Comparison of ENCODE assay signal across 8 cellular contexts in the genomic region with DNA sequence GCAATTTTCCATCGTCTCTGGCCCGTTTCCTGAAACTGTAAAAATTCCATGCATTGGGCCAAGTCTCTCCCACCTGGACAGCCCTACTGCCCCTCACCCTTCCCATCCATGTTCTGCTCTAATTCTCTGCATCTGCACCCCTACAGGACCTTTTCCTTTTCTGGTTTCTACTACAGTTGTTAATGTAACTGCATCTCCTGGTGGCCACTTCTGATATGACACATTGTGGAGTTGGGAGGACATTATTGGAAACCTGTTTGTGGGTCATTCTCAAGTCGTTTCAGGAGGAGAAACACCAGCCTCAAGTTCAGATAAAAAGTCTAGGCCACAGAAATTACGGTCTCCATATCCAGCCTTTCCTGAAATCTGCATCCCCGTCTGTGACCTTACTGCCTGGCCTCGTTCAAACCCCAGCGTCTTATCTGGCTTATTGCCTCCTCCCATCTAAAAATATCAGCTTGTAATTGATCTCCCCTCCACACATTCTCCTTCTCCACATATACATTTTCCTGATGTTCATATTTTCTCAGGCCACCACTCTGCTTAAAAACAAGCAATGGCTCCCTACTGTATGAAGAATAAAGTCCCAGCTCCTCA. TPM values are rescaled to one million over a fixed set of nuclear protein-coding genes. Genes with fewer than 3 reads are reported as not detected.
DNase-seq lines count a peak whose midpoint lies in the region; ATAC-seq, FAIRE-seq and TF ChIP-seq lines count a peak whose summit lies in the region.

No MANE protein-coding gene starts in this region.

- peak overlapping the region; percentile 64 for H2AFZ ChIP-seq in ACC112 (ENCODE audit: low read length, unreplicated experiment)

- 33 to 39% (median 37%) methylated on average over 7 of the region's 7 CpGs for WGBS in psoas muscle, 3 donors

- H3K4me3 ChIP-seq in ACC112 (ENCODE audit: low read depth, low read length) (no peak overlapping the region), psoas muscle (no peak overlapping the region)

- peak; percentile 68 for TF ChIP-seq CTCF in psoas muscle (IDR thresholded peaks at IDR 0.05)

- no peaks in the 10 kb centered on the region for H3K27me3 ChIP-seq in ACC112 (ENCODE audit: insufficient read depth, low read length)
- peaks cover 0 to 2% (median 0%) of the 10 kb centered on the region in 3 donors for H3K27me3 ChIP-seq in psoas muscle (ENCODE audit: insufficient read depth in 3 of 3, low read length in 2 of 3)

- H3K4me1 ChIP-seq in ACC112 (ENCODE audit: control insufficient read depth, insufficient read depth, low read length, unreplicated experiment) (peaks cover 15% of the 10 kb centered on the region), psoas muscle (no peaks in the 10 kb centered on the region)

- DNase-seq in LHCN-M2 (ENCODE audit: low read depth) (peak; percentile 69), foreskin melanocyte (peak; percentile 57), psoas muscle (no peak)
- peak; percentile 35 for DNase-seq in activated CD4-positive, alpha-beta T cell treated with anti-CD3 and anti-CD28 coated beads for 48 hours

- peak; percentile 95 for FAIRE-seq in G401.6 (lab: Jason Lieb, UNC)

- ATAC-seq in psoas muscle (peak in 1 of 4 donors; percentile 24), GM21381 (IDR thresholded peaks at IDR 0.05; ENCODE audit: unreplicated experiment) (no peak), HG03025 (IDR thresholded peaks at IDR 0.05; ENCODE audit: low FRiP score, unreplicated experiment) (no peak)

- intact Hi-C loops in psoas muscle (cut with DNase I) = loop anchor here in 1 of 2 donors (2.0 kb wide), 1 partner anchor 317 kb away; no protein-coding TSS in a partner anchor

- no peaks in the 10 kb centered on the region for H3K9me3 ChIP-seq in psoas muscle

- no peak overlapping the region for H3K27ac ChIP-seq in ACC112 (ENCODE audit: low read depth, low read length)
- no peak overlapping the region for H3K27ac ChIP-seq in psoas muscle

- no peaks in the 10 kb centered on the region for H3K79me2 ChIP-seq in ACC112 (ENCODE audit: control insufficient read depth, insufficient read depth, low read length, unreplicated experiment)

- H3K36me3 ChIP-seq in ACC112 (ENCODE audit: insufficient read depth, low read length) (no peaks in the 10 kb centered on the region), psoas muscle (ENCODE audit: insufficient read depth in 1 of 2, low read depth in 1 of 2) (no peaks in the 10 kb centered on the region)

RNA-seq across cellular contexts. Expression of gene EMP1, which starts 37.6 kb away (rescaled TPM):
- total RNA-seq in LHCN-M2 (2014; rRNA removed) = 590 and 679 TPM in 2 replicates
- polyA plus RNA-seq in LHCN-M2 (2012) = 194 TPM
- total RNA-seq in psoas muscle = 100 to 1,000 TPM in 1 of 4 donors, 10 to 100 TPM in 3; 49.8 to 123 (median 74.1) TPM
- polyA plus RNA-seq in psoas muscle = 10 to 100 TPM; 11.0 to 28.3 (median 14.4) TPM

Comparison
In these comparisons a context has a peak if more than half of its experiments do, and no peak if none do; other contexts are left out.
1. DNase-seq: peak in LHCN-M2 (single experiment), activated CD4-positive, alpha-beta T cell treated with anti-CD3 and anti-CD28 coated beads for 48 hours (single experiment) and foreskin melanocyte (single experiment); none in psoas muscle (0 of 2).